In the genomic region with DNA sequence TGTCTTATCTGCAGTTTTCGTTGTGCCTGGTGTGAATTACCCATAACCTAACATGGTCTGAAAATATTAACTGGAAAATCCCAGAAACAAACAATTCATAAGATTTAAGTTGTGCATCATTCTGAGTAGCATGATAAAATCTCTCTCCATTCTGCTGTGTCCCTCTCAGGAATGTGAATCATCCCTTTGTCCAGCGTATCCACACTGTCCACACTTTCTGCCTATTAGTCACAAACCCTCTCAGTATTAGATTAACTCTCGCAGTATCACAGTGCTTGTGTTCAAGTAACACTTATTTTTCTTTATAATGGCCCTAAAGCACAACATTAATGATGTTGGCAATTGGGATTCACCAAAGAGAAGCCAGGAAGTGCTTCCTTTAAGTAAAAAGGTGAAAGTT, we compare ENCODE assay signal across 18 cellular contexts.
DNase-seq lines count a peak whose midpoint lies in the region; ATAC-seq and TF ChIP-seq lines count a peak whose summit lies in the region.
"Had no signal": no experiment of that assay in that cellular context is flagged by ENCODE, and none has a peak within 500 bp of the region (broad histone marks: within the 10 kb centered on the region; RNA-seq: fewer than 3 reads in every experiment).

No MANE protein-coding gene starts in this region.

- TF ChIP-seq CTCF in fibroblast of pulmonary artery (IDR thresholded peaks at IDR 0.05; ENCODE audit: low read length, missing control alignments): no peak

- H3K36me3 Mint-ChIP-seq in T-helper 2 cell treated with Interferon-gamma antibody and Interleukin-4, amounts not matched to agents 5 μg/mL and 100 μg/mL, for 36 hours (ENCODE audit: low read depth): no peaks in the 10 kb centered on the region
- H3K36me3 Mint-ChIP-seq: CD4-positive, CD25-positive, alpha-beta regulatory T cell; naive thymus-derived CD4-positive, alpha-beta T cell had no signal

- no peaks in the 10 kb centered on the region for H3K27me3 Mint-ChIP-seq in T-helper 2 cell treated with Interferon-gamma antibody and Interleukin-4, amounts not matched to agents 5 μg/mL and 100 μg/mL, for 36 hours (ENCODE audit: low read depth)
- H3K27me3 Mint-ChIP-seq: CD4-positive, CD25-positive, alpha-beta regulatory T cell; effector memory CD8-positive, alpha-beta T cell had no signal

- in situ Hi-C loops in SK-MEL-5 (cut with HindIII; ENCODE audit: low pct_unique_long_range_greater_than_20kb, low sequenced_read_pairs): no loop called here

- no peak for ATAC-seq in HG02970 (IDR thresholded peaks at IDR 0.05; ENCODE audit: low FRiP score, unreplicated experiment)
- ATAC-seq: effector memory CD8-positive, alpha-beta T cell; left lobe of liver; naive thymus-derived CD4-positive, alpha-beta T cell had no signal

- no peaks in the 10 kb centered on the region for H3K4me1 Mint-ChIP-seq in T-helper 2 cell treated with Interferon-gamma antibody and Interleukin-4, amounts not matched to agents 5 μg/mL and 100 μg/mL, for 36 hours (ENCODE audit: low read depth)
- H3K4me1 Mint-ChIP-seq: CD4-positive, CD25-positive, alpha-beta regulatory T cell; naive thymus-derived CD4-positive, alpha-beta T cell had no signal

- no peak overlapping the region for H3K27ac Mint-ChIP-seq in T-helper 2 cell treated with Interferon-gamma antibody and Interleukin-4, amounts not matched to agents 5 μg/mL and 100 μg/mL, for 36 hours
- H3K27ac Mint-ChIP-seq: activated naive CD4-positive, alpha-beta T cell treated with anti-CD3 and anti-CD28 coated beads for 36 hours; CD4-positive, CD25-positive, alpha-beta regulatory T cell; effector memory CD8-positive, alpha-beta T cell; naive thymus-derived CD4-positive, alpha-beta T cell had no signal

- H3K4me3 Mint-ChIP-seq in T-helper 2 cell treated with Interferon-gamma antibody and Interleukin-4, amounts not matched to agents 5 μg/mL and 100 μg/mL, for 36 hours: no peak overlapping the region
- H3K4me3 Mint-ChIP-seq: activated naive CD4-positive, alpha-beta T cell treated with anti-CD3 and anti-CD28 coated beads for 36 hours; CD4-positive, CD25-positive, alpha-beta regulatory T cell; effector memory CD8-positive, alpha-beta T cell; naive thymus-derived CD4-positive, alpha-beta T cell had no signal

- no peak overlapping the region for H3K4me3 ChIP-seq in fibroblast of pulmonary artery (replicated peaks; ENCODE audit: low read depth, low read length)

- peak; percentile 26 for DNase-seq in EL
- peak; percentile 42 for DNase-seq in SK-MEL-5 (ENCODE audit: low read depth, low spot score)
- DNase-seq in fibroblast of pulmonary artery (ENCODE audit: low read depth): peak; percentile 39
- DNase-seq in pulmonary artery endothelial cell (ENCODE audit: low read depth, low spot score): peak; percentile 1
- DNase-seq in hypothalamus (lab: John Stamatoyannopoulos, UW): no peak
- DNase-seq in T-helper 2 cell treated with Interferon-gamma antibody and Interleukin-4, amounts not matched to agents 5 μg/mL and 100 μg/mL, for 36 hours (ENCODE audit: low spot score): no peak
- no peak for DNase-seq in activated T-cell treated with anti-CD3 and anti-CD28 coated beads for 4 hours
- DNase-seq: activated naive CD4-positive, alpha-beta T cell treated with anti-CD3 and anti-CD28 coated beads for 36 hours; caudate nucleus; CD4-positive, CD25-positive, alpha-beta regulatory T cell; effector memory CD8-positive, alpha-beta T cell; GDM1; glutamatergic neuron; naive thymus-derived CD4-positive, alpha-beta T cell; retina; stimulated activated CD8-positive, alpha-beta memory T cell treated with anti-CD3 and anti-CD28 coated beads, Interleukin-4, amount 100 ng/mL, for 48 hours had no signal

- no peaks in the 10 kb centered on the region for H3K9me3 Mint-ChIP-seq in T-helper 2 cell treated with Interferon-gamma antibody and Interleukin-4, amounts not matched to agents 5 μg/mL and 100 μg/mL, for 36 hours
- H3K9me3 Mint-ChIP-seq: activated naive CD4-positive, alpha-beta T cell treated with anti-CD3 and anti-CD28 coated beads for 36 hours; effector memory CD8-positive, alpha-beta T cell had no signal

Comparison
In these comparisons a context has a peak if more than half of its experiments do, and no peak if none do; other contexts are left out.
1. DNase-seq: peak in EL (single experiment), SK-MEL-5 (single experiment), fibroblast of pulmonary artery (single experiment) and pulmonary artery endothelial cell (single experiment); none in hypothalamus (0 of 51), T-helper 2 cell treated with Interferon-gamma antibody and Interleukin-4, amounts not matched to agents 5 μg/mL and 100 μg/mL, for 36 hours (single experiment) and activated T-cell treated with anti-CD3 and anti-CD28 coated beads for 4 hours (single experiment).